22 cellular contexts compared by ENCODE assay signal in genomic region chr11:1269957-1270356, GRCh38. TPM values are rescaled to one million over a fixed set of nuclear protein-coding genes. Genes with fewer than 3 reads are reported as not detected.
DNase-seq lines count a peak whose midpoint lies in the region; ATAC-seq and TF ChIP-seq lines count a peak whose summit lies in the region.
"Had no signal": no experiment of that assay in that cellular context is flagged by ENCODE, and none has a peak within 500 bp of the region (broad histone marks: within the 10 kb centered on the region; RNA-seq: fewer than 3 reads in every experiment).

No MANE protein-coding gene starts in this region.

- no peak overlapping the region for H3K4ac ChIP-seq in mesenchymal stem cell (ENCODE audit: low read depth in 1 of 2, low read length in 2 of 2)

- H3K23ac ChIP-seq in mesenchymal stem cell (ENCODE audit: low read length in 2 of 2) = no peak overlapping the region

- TF ChIP-seq CTCF in right atrium auricular region (IDR thresholded peaks at IDR 0.05) = no peak
- no peak for TF ChIP-seq CTCF in dorsolateral prefrontal cortex (IDR thresholded peaks at IDR 0.05 in 54 of 56, conservative IDR thresholded peaks at IDR 0.05 in 2 of 56; ENCODE audit: low read depth in 1 of 56, partially characterized antibody in 56 of 56)
- TF ChIP-seq CTCF in mucosa of descending colon (IDR thresholded peaks at IDR 0.05) = no peak

- H3K14ac ChIP-seq in mesenchymal stem cell (ENCODE audit: low read length in 2 of 2) = no peak overlapping the region

- intact Hi-C loops in left cardiac atrium (cut with DNase I) = no loop called here
- intact Hi-C loops in dorsolateral prefrontal cortex (cut with DNase I) = loop anchor here in 1 of 2 donors (5.0 kb wide), 1 partner anchor 247 kb away; no protein-coding TSS in a partner anchor
- intact Hi-C loops in mucosa of descending colon (cut with DNase I, micrococcal nuclease) = no loop called here

- H3K4me1 ChIP-seq in right atrium auricular region = peaks cover 0 to 11% of the 10 kb centered on the region in 2 donors
- H3K4me1 ChIP-seq in mucosa of descending colon (ENCODE audit: low read depth) = no peaks in the 10 kb centered on the region
- H3K4me1 ChIP-seq in mesenchymal stem cell (ENCODE audit: control insufficient read depth, insufficient read depth, low read depth, low read length) = peaks cover 26% of the 10 kb centered on the region
- H3K4me1 ChIP-seq: BE2C had no signal

- H3K27ac ChIP-seq in right atrium auricular region (no peak overlapping the region), dorsolateral prefrontal cortex (peak overlapping the region in 51 of 59 donors; percentile 5 to 87 (median 68)), mesenchymal stem cell (ENCODE audit: low read length, poor library complexity, severe bottlenecking) (no peak overlapping the region)
- H3K27ac ChIP-seq: GM23248 had no signal

- no peaks in the 10 kb centered on the region for H3K9me3 ChIP-seq in right atrium auricular region
- no peaks in the 10 kb centered on the region for H3K9me3 ChIP-seq in mucosa of descending colon
- no peaks in the 10 kb centered on the region for H3K9me3 ChIP-seq in mesenchymal stem cell (ENCODE audit: control insufficient read depth, low read length)
- H3K9me3 ChIP-seq: BE2C had no signal

- DNase-seq in left cardiac atrium = peak; percentile 10
- DNase-seq in right atrium auricular region (ENCODE audit: low spot score) = no peak
- peak in 3 of 10 donors; percentile 42 to 71 (median 57) for DNase-seq in dorsolateral prefrontal cortex
- DNase-seq in mucosa of descending colon = no peak
- no peak for DNase-seq in DMS153 treated with DMSO at 0.1 percent for 48 hours (lab: John Stamatoyannopoulos, UW; ENCODE audit: unreplicated experiment)
- no peak for DNase-seq in superior temporal gyrus (ENCODE audit: extremely low spot score)
- DNase-seq in mesenchymal stem cell = no peak
- DNase-seq: BE2C; CD4-positive, alpha-beta T cell; COR-L47; DND-41; GM23248; H9; HFFc6; Kasumi-1; NCI-H1417; NCI-H1694 treated with DMSO at 0.1 percent for 48 hours; NCI-H446; NCI-H526; OCI-M1 had no signal

- H3K9ac ChIP-seq in mesenchymal stem cell (ENCODE audit: low read length) = no peak overlapping the region
- H3K9ac ChIP-seq: GM23248 had no signal

- no peak overlapping the region for H4K8ac ChIP-seq in mesenchymal stem cell (ENCODE audit: low read length)

- H3K36me3 ChIP-seq in right atrium auricular region (peaks cover 4% of the 10 kb centered on the region), mucosa of descending colon (ENCODE audit: low read depth) (no peaks in the 10 kb centered on the region), mesenchymal stem cell (ENCODE audit: control insufficient read depth in 1 of 2, insufficient read depth in 2 of 2, low read depth in 1 of 2, low read length in 2 of 2) (peaks cover 13 to 21% of the 10 kb centered on the region in 2 experiments)
- H3K36me3 ChIP-seq: BE2C had no signal

- no peak overlapping the region for H4K91ac ChIP-seq in mesenchymal stem cell (ENCODE audit: low read length)

- H2BK5ac ChIP-seq in mesenchymal stem cell (ENCODE audit: low read depth, low read length, poor library complexity, severe bottlenecking) = no peak overlapping the region

- H2BK15ac ChIP-seq in mesenchymal stem cell (ENCODE audit: low read depth, poor library complexity, severe bottlenecking) = no peak overlapping the region

- H3K27me3 ChIP-seq in right atrium auricular region (no peaks in the 10 kb centered on the region), dorsolateral prefrontal cortex (no peaks in the 10 kb centered on the region), mesenchymal stem cell (ENCODE audit: control insufficient read depth in 1 of 2, insufficient read depth in 1 of 2, low read length in 2 of 2) (no peaks in the 10 kb centered on the region)
- H3K27me3 ChIP-seq: BE2C had no signal

- H3K18ac ChIP-seq in mesenchymal stem cell (ENCODE audit: low read depth in 1 of 2, low read length in 2 of 2) = no peak overlapping the region

- 86% methylated on average over 5 of the region's 5 CpGs for WGBS in mesenchymal stem cell

- H3K79me1 ChIP-seq in mesenchymal stem cell (replicated peaks; ENCODE audit: low read length, poor library complexity, severe bottlenecking) = peaks cover 16% of the 10 kb centered on the region

- H3K4me2 ChIP-seq in mesenchymal stem cell (ENCODE audit: low read length, poor library complexity, severe bottlenecking) = no peak overlapping the region

- ATAC-seq in left cardiac atrium (no peak), mucosa of descending colon (peak; percentile 9)
- ATAC-seq: GM12878 had no signal

- no peak overlapping the region for H2BK12ac ChIP-seq in mesenchymal stem cell (ENCODE audit: low read length in 2 of 2)

- no peak overlapping the region for H3K4me3 ChIP-seq in right atrium auricular region
- H3K4me3 ChIP-seq in dorsolateral prefrontal cortex = no peak overlapping the region
- no peak overlapping the region for H3K4me3 ChIP-seq in mucosa of descending colon
- no peak overlapping the region for H3K4me3 ChIP-seq in mesenchymal stem cell (ENCODE audit: insufficient read depth in 1 of 2, low read depth in 1 of 2, low read length in 2 of 2)
- H3K4me3 ChIP-seq: GM12878, GM23248 had no signal

- H2AFZ ChIP-seq in mesenchymal stem cell (ENCODE audit: low read depth, low read length) = no peak overlapping the region
- H2AFZ ChIP-seq: GM23248 had no signal

- H2AK5ac ChIP-seq in mesenchymal stem cell (ENCODE audit: low read length, severe bottlenecking) = no peak overlapping the region

- H2BK120ac ChIP-seq in mesenchymal stem cell (ENCODE audit: low read depth, low read length) = no peak overlapping the region

RNA-seq across cellular contexts. Expression of gene TOLLIP, which starts 39.5 kb away (rescaled TPM):
- total RNA-seq in left cardiac atrium (10 to 100 TPM; 43.4 to 50.8 TPM), right atrium auricular region (10 to 100 TPM; 29.6 to 41.0 TPM), dorsolateral prefrontal cortex (100 to 1,000 TPM; 129 to 348 (median 261) TPM), mucosa of descending colon (10 to 100 TPM; 62.4 to 65.4 (median 62.5) TPM)
- 28.5 TPM for polyA plus RNA-seq in mesenchymal stem cell (2013, experiment 1 of 2)
- polyA plus RNA-seq in mesenchymal stem cell (2013, experiment 2 of 2) = 29.7 TPM

RNA-seq across cellular contexts. Expression of gene MUC5B, which starts 47.1 kb away (rescaled TPM):
- not detected for total RNA-seq in left cardiac atrium
- not detected for total RNA-seq in right atrium auricular region
- total RNA-seq in dorsolateral prefrontal cortex = 1 to 10 TPM in 8 of 120 experiments, under 1 TPM in 54, not detected in 58; 0.03 to 2.2 (median 0.22) TPM
- total RNA-seq in mucosa of descending colon = 100 to 1,000 TPM; 133 to 431 (median 135) TPM
- polyA plus RNA-seq in mesenchymal stem cell (2013, experiment 1 of 2) = not detected
- polyA plus RNA-seq in mesenchymal stem cell (2013, experiment 2 of 2) = not detected
- total RNA-seq: CD4-positive, alpha-beta T cell; GM23248; H9; HFFc6; MCF 10A had no signal
- polyA plus RNA-seq: GM12878, GM23248 had no signal

Comparison
In these comparisons a context has a peak if more than half of its experiments do, and no peak if none do; other contexts are left out.
1. H3K27ac ChIP-seq: peak in dorsolateral prefrontal cortex (51 of 59); none in right atrium auricular region (0 of 2) and mesenchymal stem cell (single experiment).
2. RNA of gene MUC5B, which starts 47.1 kb away (total RNA-seq): 133 to 431 TPM in mucosa of descending colon; 0.03 to 2.2 TPM in dorsolateral prefrontal cortex, not detected in left cardiac atrium and not detected in right atrium auricular region; every median in the first group is over 10 times any median in the second.